Comparison of ENCODE assay signal across 16 cellular contexts in the genomic region with DNA sequence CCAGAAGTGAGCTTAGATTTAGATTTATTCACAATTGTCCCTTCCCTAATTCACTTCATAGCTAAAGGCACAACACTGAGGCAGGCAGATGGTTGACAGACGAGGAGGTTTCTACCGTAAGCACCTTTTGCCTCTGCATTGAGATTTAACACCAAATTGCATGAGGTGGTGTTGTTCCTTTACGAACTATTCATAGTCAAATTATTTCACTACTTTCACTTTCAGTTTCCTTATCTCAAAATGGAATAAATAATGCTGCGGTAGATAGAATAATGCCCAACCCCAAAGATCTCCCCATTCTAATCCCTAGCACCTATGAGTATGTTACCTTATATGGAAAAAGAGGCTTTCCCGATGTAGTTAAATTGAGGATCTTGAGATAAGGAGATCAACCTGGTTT. TPM values are rescaled to one million over a fixed set of nuclear protein-coding genes. Genes with fewer than 3 reads are reported as not detected.
DNase-seq lines count a peak whose midpoint lies in the region; ATAC-seq lines count a peak whose summit lies in the region.
"Had no signal": no experiment of that assay in that cellular context is flagged by ENCODE, and none has a peak within 500 bp of the region (broad histone marks: within the 10 kb centered on the region; RNA-seq: fewer than 3 reads in every experiment).

No MANE protein-coding gene starts in this region.

- POLR2A ChIA-PET in activated CD4-positive, alpha-beta memory T cell treated with anti-CD3 and anti-CD28 coated beads, Interleukin-2, amount 10 ng/mL, durations not matched to agents 7 days and 5 days (lab: Charles Lee) = no interaction called here
- POLR2A ChIA-PET in naive thymus-derived CD4-positive, alpha-beta T cell (lab: Charles Lee) = no interaction called here

- H3K9me3 ChIP-seq in naive thymus-derived CD4-positive, alpha-beta T cell (ENCODE audit: control insufficient read depth in 2 of 3, low read length in 3 of 3) = no peaks in the 10 kb centered on the region
- H3K9me3 ChIP-seq: adrenal gland, esophagus squamous epithelium had no signal

- no peak overlapping the region for H3K27ac ChIP-seq in naive thymus-derived CD4-positive, alpha-beta T cell (ENCODE audit: low read depth, low read length)
- H3K27ac ChIP-seq: 22Rv1, adrenal gland, esophagus squamous epithelium, RWPE1 had no signal

- H3K36me3 ChIP-seq in naive thymus-derived CD4-positive, alpha-beta T cell (ENCODE audit: control insufficient read depth in 2 of 3, insufficient read depth in 3 of 3, low read length in 3 of 3) = no peaks in the 10 kb centered on the region
- H3K36me3 ChIP-seq: adrenal gland, esophagus squamous epithelium had no signal

- DNase-seq in NCI-H748 (lab: John Stamatoyannopoulos, UW; ENCODE audit: unreplicated experiment) (peak; percentile 56), NCI-H748 treated with DMSO at 0.1 percent for 48 hours (lab: John Stamatoyannopoulos, UW) (no peak), H4 (ENCODE audit: low spot score) (peak; percentile 16), NOMO-1 (lab: John Stamatoyannopoulos, UW; ENCODE audit: unreplicated experiment in 2 of 2) (no peak), NCI-H2196 treated with DMSO at 0.1 percent for 48 hours (lab: John Stamatoyannopoulos, UW; ENCODE audit: unreplicated experiment) (no peak), MV-4-11 (lab: John Stamatoyannopoulos, UW) (no peak)
- no peak for DNase-seq in activated CD4-positive, alpha-beta memory T cell treated with anti-CD3 and anti-CD28 coated beads, Interleukin-2, amount 10 ng/mL, durations not matched to agents 7 days and 5 days
- no peak for DNase-seq in naive thymus-derived CD4-positive, alpha-beta T cell
- DNase-seq: adrenal gland, esophagus squamous epithelium, NCI-H1048, NCI-H345 had no signal

- H3K4me3 ChIP-seq in naive thymus-derived CD4-positive, alpha-beta T cell (ENCODE audit: low read length) = peak overlapping the region; percentile 57

- no peak for ATAC-seq in naive thymus-derived CD4-positive, alpha-beta T cell

- CTCF ChIA-PET in activated CD4-positive, alpha-beta memory T cell treated with anti-CD3 and anti-CD28 coated beads, Interleukin-2, amount 10 ng/mL, durations not matched to agents 7 days and 5 days (lab: Charles Lee) = no interaction called here
- CTCF ChIA-PET in naive thymus-derived CD4-positive, alpha-beta T cell (lab: Charles Lee) = no interaction called here

- no peaks in the 10 kb centered on the region for H3K36me3 Mint-ChIP-seq in activated CD4-positive, alpha-beta memory T cell treated with anti-CD3 and anti-CD28 coated beads, Interleukin-2, amount 10 ng/mL, durations not matched to agents 7 days and 5 days (ENCODE audit: low read depth)
- H3K36me3 Mint-ChIP-seq in naive thymus-derived CD4-positive, alpha-beta T cell = no peaks in the 10 kb centered on the region

- intact Hi-C loops in naive thymus-derived CD4-positive, alpha-beta T cell (cut with micrococcal nuclease) = no loop called here

- H3K9me3 Mint-ChIP-seq in activated CD4-positive, alpha-beta memory T cell treated with anti-CD3 and anti-CD28 coated beads, Interleukin-2, amount 10 ng/mL, durations not matched to agents 7 days and 5 days = no peaks in the 10 kb centered on the region
- no peaks in the 10 kb centered on the region for H3K9me3 Mint-ChIP-seq in naive thymus-derived CD4-positive, alpha-beta T cell

- H3K4me3 Mint-ChIP-seq in activated CD4-positive, alpha-beta memory T cell treated with anti-CD3 and anti-CD28 coated beads, Interleukin-2, amount 10 ng/mL, durations not matched to agents 7 days and 5 days = peak overlapping the region; percentile 28
- H3K4me3 Mint-ChIP-seq in naive thymus-derived CD4-positive, alpha-beta T cell = peak overlapping the region; percentile 51 to 80 (median 63)

- H3K27me3 Mint-ChIP-seq in activated CD4-positive, alpha-beta memory T cell treated with anti-CD3 and anti-CD28 coated beads, Interleukin-2, amount 10 ng/mL, durations not matched to agents 7 days and 5 days = no peaks in the 10 kb centered on the region
- H3K27me3 Mint-ChIP-seq in naive thymus-derived CD4-positive, alpha-beta T cell = peaks cover 0 to 6% (median 0%) of the 10 kb centered on the region in 5 donors

- H3K27ac Mint-ChIP-seq in activated CD4-positive, alpha-beta memory T cell treated with anti-CD3 and anti-CD28 coated beads, Interleukin-2, amount 10 ng/mL, durations not matched to agents 7 days and 5 days = no peak overlapping the region
- peak overlapping the region in 3 of 9 donors; percentile 4 to 58 (median 52) for H3K27ac Mint-ChIP-seq in naive thymus-derived CD4-positive, alpha-beta T cell

- peaks cover 6% of the 10 kb centered on the region for H3K4me1 Mint-ChIP-seq in activated CD4-positive, alpha-beta memory T cell treated with anti-CD3 and anti-CD28 coated beads, Interleukin-2, amount 10 ng/mL, durations not matched to agents 7 days and 5 days
- H3K4me1 Mint-ChIP-seq in naive thymus-derived CD4-positive, alpha-beta T cell = peaks cover 4 to 25% (median 17%) of the 10 kb centered on the region in 7 donors

- no peaks in the 10 kb centered on the region for H3K27me3 ChIP-seq in naive thymus-derived CD4-positive, alpha-beta T cell (ENCODE audit: control insufficient read depth in 2 of 2, insufficient read depth in 2 of 2, low read length in 2 of 2)
- H3K27me3 ChIP-seq: adrenal gland, esophagus squamous epithelium had no signal

- H3K4me1 ChIP-seq in naive thymus-derived CD4-positive, alpha-beta T cell (ENCODE audit: control insufficient read depth in 2 of 2, insufficient read depth in 2 of 2, low read length in 2 of 2) = peaks cover 0 to 5% of the 10 kb centered on the region in 2 donors
- H3K4me1 ChIP-seq: adrenal gland, esophagus squamous epithelium had no signal

RNA-seq across cellular contexts. Expression of a gene that starts 58.9 kb away (rescaled TPM):
- not detected in 2 replicates for total RNA-seq in H4 (2014; rRNA removed; shearing (Covaris generic))
- not detected for total RNA-seq in activated CD4-positive, alpha-beta memory T cell treated with anti-CD3 and anti-CD28 coated beads, Interleukin-2, amount 10 ng/mL, durations not matched to agents 7 days and 5 days
- not detected for total RNA-seq in naive thymus-derived CD4-positive, alpha-beta T cell
- not detected for polyA plus RNA-seq in naive thymus-derived CD4-positive, alpha-beta T cell
- total RNA-seq: adrenal gland, esophagus squamous epithelium, HT1080, lower leg skin had no signal
- polyA plus RNA-seq: adrenal gland had no signal

Comparison
In these comparisons a context has a peak if more than half of its experiments do, and no peak if none do; other contexts are left out.
1. DNase-seq: peak in NCI-H748 (single experiment) and H4 (single experiment); none in NCI-H748 treated with DMSO at 0.1 percent for 48 hours (single experiment), activated CD4-positive, alpha-beta memory T cell treated with anti-CD3 and anti-CD28 coated beads, Interleukin-2, amount 10 ng/mL, durations not matched to agents 7 days and 5 days (single experiment), naive thymus-derived CD4-positive, alpha-beta T cell (0 of 9), NOMO-1 (0 of 2), NCI-H2196 treated with DMSO at 0.1 percent for 48 hours (single experiment) and MV-4-11 (single experiment).